Comparison of ENCODE assay signal across 8 cellular contexts in the genomic region with DNA sequence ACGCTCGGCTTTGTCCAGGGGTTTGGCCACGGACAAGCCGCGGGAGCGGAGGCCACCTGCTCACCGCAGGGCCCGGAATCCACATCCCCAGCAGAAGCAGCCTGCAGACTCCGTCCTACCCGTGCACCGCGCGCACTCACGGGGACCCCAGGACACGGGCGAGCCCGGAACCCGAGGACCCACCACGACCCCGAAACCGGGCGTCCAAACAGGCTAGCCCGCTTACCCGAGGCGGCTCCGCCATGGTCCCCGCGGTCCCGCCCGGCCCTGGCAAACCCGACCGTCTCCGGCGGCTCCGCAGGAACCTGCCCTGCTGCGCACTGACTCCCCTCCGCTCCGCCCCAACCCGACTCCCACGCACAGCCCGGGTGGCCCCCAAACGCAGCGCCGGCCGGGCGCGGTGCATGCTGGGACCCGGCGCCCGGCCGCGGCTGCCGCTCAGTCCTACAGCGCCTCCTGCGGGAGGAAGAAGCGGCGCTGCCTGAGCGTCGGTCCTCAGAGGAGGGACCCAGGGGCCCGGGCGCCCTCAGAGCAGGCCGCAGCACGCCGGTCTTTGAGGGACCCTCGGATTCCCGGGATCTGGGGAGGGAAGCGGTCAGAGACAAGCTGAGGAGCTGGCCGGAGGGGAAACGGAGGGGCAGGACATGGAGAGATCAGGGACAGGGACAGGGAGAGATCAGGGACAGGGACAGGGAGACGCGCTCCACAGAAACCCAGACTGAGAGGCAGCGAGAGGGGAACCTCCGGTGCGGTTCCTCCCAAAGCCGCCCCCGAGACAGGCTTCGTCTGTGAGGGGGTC. TPM values are rescaled to one million over a fixed set of nuclear protein-coding genes. Genes with fewer than 3 reads are reported as not detected.
DNase-seq lines count a peak whose midpoint lies in the region; ATAC-seq and TF ChIP-seq lines count a peak whose summit lies in the region.

A gene with protein sequence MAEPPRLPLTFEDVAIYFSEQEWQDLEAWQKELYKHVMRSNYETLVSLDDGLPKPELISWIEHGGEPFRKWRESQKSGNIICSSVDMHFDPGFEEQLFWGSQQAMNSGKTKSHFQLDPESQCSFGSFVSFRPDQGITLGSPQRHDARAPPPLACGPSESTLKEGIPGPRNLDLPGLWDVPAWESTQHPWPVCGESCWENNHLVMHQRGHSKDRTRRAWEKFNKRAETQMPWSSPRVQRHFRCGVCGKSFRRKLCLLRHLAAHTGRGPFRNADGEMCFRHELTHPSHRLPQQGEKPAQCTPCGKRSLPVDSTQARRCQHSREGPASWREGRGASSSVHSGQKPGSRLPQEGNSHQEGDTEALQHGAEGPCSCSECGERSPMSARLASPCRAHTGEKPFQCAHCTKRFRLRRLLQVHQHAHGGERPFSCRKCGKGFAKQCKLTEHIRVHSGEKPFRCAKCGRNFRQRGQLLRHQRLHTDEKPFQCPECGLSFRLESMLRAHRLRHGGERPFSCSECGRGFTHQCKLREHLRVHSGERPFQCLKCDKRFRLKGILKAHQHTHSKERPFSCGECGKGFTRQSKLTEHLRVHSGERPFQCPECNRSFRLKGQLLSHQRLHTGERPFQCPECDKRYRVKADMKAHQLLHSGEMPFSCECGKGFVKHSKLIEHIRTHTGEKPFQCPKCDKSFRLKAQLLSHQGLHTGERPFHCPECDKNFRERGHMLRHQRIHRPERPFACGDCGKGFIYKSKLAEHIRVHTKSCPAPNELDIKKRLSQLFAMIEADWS (minus strand): TSS at position 322 of the 799 bp plus-strand sequence. CDS start 78 bp downstream, at position 244.

- peak within 1 kb of the TSS; percentile 83 for H3K9ac ChIP-seq in SK-N-SH
- H3K9ac ChIP-seq in parathyroid adenoma: peak within 1 kb of the TSS; percentile 61

- H3K9me3 ChIP-seq in SK-N-SH (peaks cover 3% of the 10 kb centered on the region; the same call in 1 of the 2 replicates), parathyroid adenoma (ENCODE audit: control insufficient read depth, low read length) (no peaks in the 10 kb centered on the region), tibial nerve (no peaks in the 10 kb centered on the region)

- peak within 1 kb of the TSS; percentile 98 to 100 for H3K27ac Mint-ChIP-seq in activated naive CD4-positive, alpha-beta T cell treated with anti-CD3 and anti-CD28 coated beads, Interleukin-2, amount 50 U/mL, for 72 hours

- H3K4me2 ChIP-seq in SK-N-SH (peak within 1 kb of the TSS; percentile 96), parathyroid adenoma (ENCODE audit: low read length) (peak within 1 kb of the TSS; percentile 98)

- TF ChIP-seq EP300 in SK-N-SH (IDR thresholded peaks at IDR 0.05; ENCODE audit: borderline replicate concordance in 1 of 2, low read depth in 1 of 2, low read length in 1 of 2): 0 out of 4 replicates have a peak, but pooled peaks have one; percentile 6 to 23
- peak in 1 of 2 donors; percentile 87 for TF ChIP-seq EP300 in tibial nerve (IDR thresholded peaks at IDR 0.05)

- H3K79me2 ChIP-seq in SK-N-SH (ENCODE audit: insufficient read depth) (peaks cover 47% of the 10 kb centered on the region), parathyroid adenoma (peaks cover 10% of the 10 kb centered on the region)

- no peaks in the 10 kb centered on the region for H4K20me1 ChIP-seq in SK-N-SH (ENCODE audit: insufficient read depth)

- peak within 1 kb of the TSS; percentile 75 for H3K4me3 ChIP-seq in GM12864 (ENCODE audit: low read depth, low read length)
- H3K4me3 ChIP-seq in NB4 (ENCODE audit: low read depth, low read length): peak within 1 kb of the TSS; percentile 79
- H3K4me3 ChIP-seq in SK-N-SH (ENCODE audit: low read depth in 2 of 2, low read length in 1 of 2): peak within 1 kb of the TSS; percentile 67 to 94
- peak within 1 kb of the TSS; percentile 92 for H3K4me3 ChIP-seq in parathyroid adenoma (ENCODE audit: low read depth, low read length)
- H3K4me3 ChIP-seq in tibial nerve: peak within 1 kb of the TSS; percentile 71 to 98 (median 92)

- peaks cover 20% of the 10 kb centered on the region for H3F3A ChIP-seq in SK-N-SH (replicated peaks; ENCODE audit: insufficient read depth)

- DNase-seq in GM12864 (ENCODE audit: low read depth) (peak; percentile 74), NB4 (ENCODE audit: low read depth) (peak; percentile 98), SK-N-SH (peak; percentile 99), Right ventricle myocardium inferior (ENCODE audit: missing footprints) (peak; percentile 93), tibial nerve (ENCODE audit: low spot score in 2 of 2) (peak; percentile 58 to 62)
- DNase-seq in activated naive CD4-positive, alpha-beta T cell treated with anti-CD3 and anti-CD28 coated beads, Interleukin-2, amount 50 U/mL, for 72 hours (ENCODE audit: low spot score in 2 of 2): peak; percentile 90 to 96

- POLR2A ChIA-PET in SK-N-SH (lab: Yijun Ruan, JAX): interaction anchor here (0.6 kb wide), 1 partner anchor 25 kb away, joined by 3 read pairs; no protein-coding TSS in a partner anchor

- intact Hi-C loops in Right ventricle myocardium inferior (cut with DNase I): loop anchor here (1.0 to 2.0 kb wide), 3 partner anchors 36 to 84 kb away; a partner anchor contains a TSS

- 2% methylated on average over 40 of the region's 77 CpGs for WGBS in SK-N-SH (ENCODE audit: low lambda C conversion rate)
- WGBS in tibial nerve, 2 donors: 1% methylated on average over 26 to 66 of the region's 77 CpGs

- peak; percentile 84 for TF ChIP-seq CTCF in GM12864 (IDR thresholded peaks at IDR 0.05; ENCODE audit: low read depth, low read length, missing control alignments)
- TF ChIP-seq CTCF in NB4 (IDR thresholded peaks at IDR 0.05; ENCODE audit: low read depth, low read length): peak; percentile 86
- TF ChIP-seq CTCF in SK-N-SH (IDR thresholded peaks at IDR 0.05): peak; percentile 95
- TF ChIP-seq CTCF in parathyroid adenoma (IDR thresholded peaks at IDR 0.05): peak; percentile 98
- peak; percentile 96 to 98 (median 97) for TF ChIP-seq CTCF in tibial nerve (IDR thresholded peaks at IDR 0.05)

- peaks cover 10 to 24% of the 10 kb centered on the region in 2 donors for H3K36me3 Mint-ChIP-seq in activated naive CD4-positive, alpha-beta T cell treated with anti-CD3 and anti-CD28 coated beads, Interleukin-2, amount 50 U/mL, for 72 hours

- TF ChIP-seq RAD21 in SK-N-SH (IDR thresholded peaks at IDR 0.05; ENCODE audit: low read length): peak; percentile 88

- CTCF ChIA-PET in SK-N-SH (lab: Yijun Ruan, JAX): interaction anchor here (0.6 to 1.8 kb wide), 10 partner anchors 10 to 127 kb away, joined by 3 to 10 read pairs (median 3); a partner anchor contains a TSS

- peak; percentile 84 for ATAC-seq in HG02588 (IDR thresholded peaks at IDR 0.05; ENCODE audit: unreplicated experiment)
- peak; percentile 89 for ATAC-seq in activated naive CD4-positive, alpha-beta T cell treated with anti-CD3 and anti-CD28 coated beads, Interleukin-2, amount 50 U/mL, for 72 hours
- peak; percentile 97 for ATAC-seq in Right ventricle myocardium inferior

- H3K9me3 Mint-ChIP-seq in activated naive CD4-positive, alpha-beta T cell treated with anti-CD3 and anti-CD28 coated beads, Interleukin-2, amount 50 U/mL, for 72 hours: peaks cover 0 to 4% of the 10 kb centered on the region in 2 donors

- H3K9me2 ChIP-seq in SK-N-SH: no peaks in the 10 kb centered on the region

- TF ChIP-seq POLR2A in NB4 (IDR thresholded peaks at IDR 0.05; ENCODE audit: extremely low read depth, insufficient read length): peak; percentile 88
- TF ChIP-seq POLR2A in tibial nerve (IDR thresholded peaks at IDR 0.05): peak; percentile 50 to 69

- H3K27ac ChIP-seq in SK-N-SH (ENCODE audit: low read depth in 2 of 2, low read length in 1 of 2): peak within 1 kb of the TSS; percentile 83 to 91
- peak within 1 kb of the TSS; percentile 96 for H3K27ac ChIP-seq in parathyroid adenoma
- peak within 1 kb of the TSS; percentile 90 to 98 (median 94) for H3K27ac ChIP-seq in tibial nerve

- H3K4me1 ChIP-seq in SK-N-SH (ENCODE audit: control insufficient read depth in 1 of 2, insufficient read depth in 2 of 2, low read depth in 1 of 2, low read length in 1 of 2) (no peaks in the 10 kb centered on the region; a peak in 1 of 4 replicates), parathyroid adenoma (peaks cover 2% of the 10 kb centered on the region), tibial nerve (peaks cover 0 to 15% (median 7%) of the 10 kb centered on the region in 4 donors)

- H2AFZ ChIP-seq in SK-N-SH (ENCODE audit: low read depth) (peak within 1 kb of the TSS; percentile 99), parathyroid adenoma (peak within 1 kb of the TSS; percentile 94)

- H3K27me3 ChIP-seq in SK-N-SH (ENCODE audit: insufficient read depth) (no peaks in the 10 kb centered on the region), parathyroid adenoma (ENCODE audit: control insufficient read depth, insufficient read depth, low read length) (no peaks in the 10 kb centered on the region), tibial nerve (no peaks in the 10 kb centered on the region)

- peaks cover 0 to 11% of the 10 kb centered on the region in 2 experiments for H3K36me3 ChIP-seq in SK-N-SH (replicated peaks in 1 of 2; ENCODE audit: control insufficient read depth in 1 of 2, insufficient read depth in 2 of 2, low read length in 1 of 2)
- no peaks in the 10 kb centered on the region for H3K36me3 ChIP-seq in parathyroid adenoma (ENCODE audit: control insufficient read depth, insufficient read depth, low read length)
- H3K36me3 ChIP-seq in tibial nerve: no peaks in the 10 kb centered on the region

TF ChIP-seq in SK-N-SH, 30 proteins besides CTCF, POLR2A, EP300 and RAD21 (continues in another document):
- TF ChIP-seq SIN3A (IDR thresholded peaks at IDR 0.05; ENCODE audit: borderline replicate concordance, low read depth, low read length) (peak; percentile 93; the same call in 1 of the 2 replicates), TEAD4 (IDR thresholded peaks at IDR 0.05; ENCODE audit: borderline replicate concordance, insufficient read depth) (no peak; the same call in 1 of the 2 replicates), MXI1 (IDR thresholded peaks at IDR 0.05; ENCODE audit: low read depth, low read length) (peak; percentile 82), YY1 (IDR thresholded peaks at IDR 0.05; ENCODE audit: low read depth) (peak; percentile 37; the same call in 1 of the 2 replicates)
- TF ChIP-seq, protein P1, sequence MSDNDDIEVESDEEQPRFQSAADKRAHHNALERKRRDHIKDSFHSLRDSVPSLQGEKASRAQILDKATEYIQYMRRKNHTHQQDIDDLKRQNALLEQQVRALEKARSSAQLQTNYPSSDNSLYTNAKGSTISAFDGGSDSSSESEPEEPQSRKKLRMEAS (IDR thresholded peaks at IDR 0.05; ENCODE audit: low read depth): peak; percentile 82

RNA-seq across cellular contexts. Expression of the gene that starts here (rescaled TPM):
- polyA plus RNA-seq in SK-N-SH (2012; rRNA removed): 5.0 and 5.9 TPM in 2 replicates
- 3.1 and 4.6 TPM in 2 replicates for polyA plus RNA-seq in SK-N-SH (2012; cell fraction: cytosol; rRNA removed)
- polyA plus RNA-seq in SK-N-SH (2012; cell fraction: nucleus; rRNA removed): 11.0 and 11.6 TPM in 2 replicates
- 1 to 10 TPM; 4.3 to 4.7 TPM for total RNA-seq in activated naive CD4-positive, alpha-beta T cell treated with anti-CD3 and anti-CD28 coated beads, Interleukin-2, amount 50 U/mL, for 72 hours
- 2.9 TPM for total RNA-seq in Right ventricle myocardium inferior
- 1 to 10 TPM; 6.9 to 9.0 (median 8.5) TPM for total RNA-seq in tibial nerve

Comparison
In these comparisons a context has a peak if more than half of its experiments do, and no peak if none do; other contexts are left out.
1. Peak in every context shown above with its lines: DNase-seq, ATAC-seq, H3K4me3 ChIP-seq and H3K27ac ChIP-seq.